1 cellular context compared by ENCODE assay signal in genomic region chr17:69042308-69042707, GRCh38.
TF ChIP-seq lines count a peak whose summit lies in the region.

No MANE protein-coding gene starts in this region.

TF ChIP-seq in HepG2, 621 proteins besides CTCF, POLR2A, EP300 and RAD21 (continued from another document and continues in another):
- TF ChIP-seq PAXIP1 (CRISPR knock-in tag; conservative IDR thresholded peaks at IDR 0.05): no peak
- no peak for TF ChIP-seq SP2 (CRISPR knock-in tag; IDR thresholded peaks at IDR 0.05)
- no peak for TF ChIP-seq BRD4 (CRISPR knock-in tag; IDR thresholded peaks at IDR 0.05)
- TF ChIP-seq, protein P1, sequence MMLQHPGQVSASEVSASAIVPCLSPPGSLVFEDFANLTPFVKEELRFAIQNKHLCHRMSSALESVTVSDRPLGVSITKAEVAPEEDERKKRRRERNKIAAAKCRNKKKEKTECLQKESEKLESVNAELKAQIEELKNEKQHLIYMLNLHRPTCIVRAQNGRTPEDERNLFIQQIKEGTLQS (CRISPR knock-in tag; IDR thresholded peaks at IDR 0.05): no peak
- TF ChIP-seq, protein P2, sequence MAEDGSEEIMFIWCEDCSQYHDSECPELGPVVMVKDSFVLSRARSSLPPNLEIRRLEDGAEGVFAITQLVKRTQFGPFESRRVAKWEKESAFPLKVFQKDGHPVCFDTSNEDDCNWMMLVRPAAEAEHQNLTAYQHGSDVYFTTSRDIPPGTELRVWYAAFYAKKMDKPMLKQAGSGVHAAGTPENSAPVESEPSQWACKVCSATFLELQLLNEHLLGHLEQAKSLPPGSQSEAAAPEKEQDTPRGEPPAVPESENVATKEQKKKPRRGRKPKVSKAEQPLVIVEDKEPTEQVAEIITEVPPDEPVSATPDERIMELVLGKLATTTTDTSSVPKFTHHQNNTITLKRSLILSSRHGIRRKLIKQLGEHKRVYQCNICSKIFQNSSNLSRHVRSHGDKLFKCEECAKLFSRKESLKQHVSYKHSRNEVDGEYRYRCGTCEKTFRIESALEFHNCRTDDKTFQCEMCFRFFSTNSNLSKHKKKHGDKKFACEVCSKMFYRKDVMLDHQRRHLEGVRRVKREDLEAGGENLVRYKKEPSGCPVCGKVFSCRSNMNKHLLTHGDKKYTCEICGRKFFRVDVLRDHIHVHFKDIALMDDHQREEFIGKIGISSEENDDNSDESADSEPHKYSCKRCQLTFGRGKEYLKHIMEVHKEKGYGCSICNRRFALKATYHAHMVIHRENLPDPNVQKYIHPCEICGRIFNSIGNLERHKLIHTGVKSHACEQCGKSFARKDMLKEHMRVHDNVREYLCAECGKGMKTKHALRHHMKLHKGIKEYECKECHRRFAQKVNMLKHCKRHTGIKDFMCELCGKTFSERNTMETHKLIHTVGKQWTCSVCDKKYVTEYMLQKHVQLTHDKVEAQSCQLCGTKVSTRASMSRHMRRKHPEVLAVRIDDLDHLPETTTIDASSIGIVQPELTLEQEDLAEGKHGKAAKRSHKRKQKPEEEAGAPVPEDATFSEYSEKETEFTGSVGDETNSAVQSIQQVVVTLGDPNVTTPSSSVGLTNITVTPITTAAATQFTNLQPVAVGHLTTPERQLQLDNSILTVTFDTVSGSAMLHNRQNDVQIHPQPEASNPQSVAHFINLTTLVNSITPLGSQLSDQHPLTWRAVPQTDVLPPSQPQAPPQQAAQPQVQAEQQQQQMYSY (CRISPR knock-in tag; IDR thresholded peaks at IDR 0.05): no peak
- TF ChIP-seq, protein P3, sequence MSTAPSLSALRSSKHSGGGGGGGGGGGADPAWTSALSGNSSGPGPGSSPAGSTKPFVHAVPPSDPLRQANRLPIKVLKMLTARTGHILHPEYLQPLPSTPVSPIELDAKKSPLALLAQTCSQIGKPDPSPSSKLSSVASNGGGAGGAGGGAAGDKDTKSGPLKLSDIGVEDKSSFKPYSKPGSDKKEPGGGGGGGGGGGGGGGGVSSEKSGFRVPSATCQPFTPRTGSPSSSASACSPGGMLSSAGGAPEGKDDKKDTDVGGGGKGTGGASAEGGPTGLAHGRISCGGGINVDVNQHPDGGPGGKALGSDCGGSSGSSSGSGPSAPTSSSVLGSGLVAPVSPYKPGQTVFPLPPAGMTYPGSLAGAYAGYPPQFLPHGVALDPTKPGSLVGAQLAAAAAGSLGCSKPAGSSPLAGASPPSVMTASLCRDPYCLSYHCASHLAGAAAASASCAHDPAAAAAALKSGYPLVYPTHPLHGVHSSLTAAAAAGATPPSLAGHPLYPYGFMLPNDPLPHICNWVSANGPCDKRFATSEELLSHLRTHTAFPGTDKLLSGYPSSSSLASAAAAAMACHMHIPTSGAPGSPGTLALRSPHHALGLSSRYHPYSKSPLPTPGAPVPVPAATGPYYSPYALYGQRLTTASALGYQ (CRISPR knock-in tag; IDR thresholded peaks at IDR 0.05): no peak
- peak; percentile 65; the same call in 1 of the 2 replicates for TF ChIP-seq SRF (IDR thresholded peaks at IDR 0.05; ENCODE audit: low read depth, low read length)
- no peak for TF ChIP-seq MXD3 (CRISPR knock-in tag; IDR thresholded peaks at IDR 0.05)
- no peak for TF ChIP-seq ZBED4 (CRISPR knock-in tag; IDR thresholded peaks at IDR 0.05; ENCODE audit: borderline replicate concordance)
- no peak for TF ChIP-seq SNAPC2 (CRISPR knock-in tag; IDR thresholded peaks at IDR 0.05)
- no peak for TF ChIP-seq ZMYM4 (CRISPR knock-in tag; IDR thresholded peaks at IDR 0.05)
- peak; percentile 84 for TF ChIP-seq NFE2L2 (IDR thresholded peaks at IDR 0.05; ENCODE audit: low read length)
- TF ChIP-seq ZNF652 (CRISPR knock-in tag; IDR thresholded peaks at IDR 0.05; ENCODE audit: borderline replicate concordance, low read depth): no peak
- TF ChIP-seq SOX6 (IDR thresholded peaks at IDR 0.05): no peak
- no peak for TF ChIP-seq SOX6 (CRISPR knock-in tag; IDR thresholded peaks at IDR 0.05)
- TF ChIP-seq HOMEZ (CRISPR knock-in tag; IDR thresholded peaks at IDR 0.05; ENCODE audit: low read depth): peak; percentile 88
- 0 out of 2 replicates have a peak, but pooled peaks have one; percentile 15 for TF ChIP-seq GATAD2A (CRISPR knock-in tag; IDR thresholded peaks at IDR 0.05)
- TF ChIP-seq FOSL1 (CRISPR knock-in tag; IDR thresholded peaks at IDR 0.05; ENCODE audit: borderline replicate concordance): 0 out of 2 replicates have a peak, but pooled peaks have one; percentile 49
- no peak for TF ChIP-seq RFX5 (IDR thresholded peaks at IDR 0.05; ENCODE audit: low read depth, low read length)
- TF ChIP-seq, protein P4, sequence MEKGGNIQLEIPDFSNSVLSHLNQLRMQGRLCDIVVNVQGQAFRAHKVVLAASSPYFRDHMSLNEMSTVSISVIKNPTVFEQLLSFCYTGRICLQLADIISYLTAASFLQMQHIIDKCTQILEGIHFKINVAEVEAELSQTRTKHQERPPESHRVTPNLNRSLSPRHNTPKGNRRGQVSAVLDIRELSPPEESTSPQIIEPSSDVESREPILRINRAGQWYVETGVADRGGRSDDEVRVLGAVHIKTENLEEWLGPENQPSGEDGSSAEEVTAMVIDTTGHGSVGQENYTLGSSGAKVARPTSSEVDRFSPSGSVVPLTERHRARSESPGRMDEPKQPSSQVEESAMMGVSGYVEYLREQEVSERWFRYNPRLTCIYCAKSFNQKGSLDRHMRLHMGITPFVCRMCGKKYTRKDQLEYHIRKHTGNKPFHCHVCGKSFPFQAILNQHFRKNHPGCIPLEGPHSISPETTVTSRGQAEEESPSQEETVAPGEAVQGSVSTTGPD (CRISPR knock-in tag; IDR thresholded peaks at IDR 0.05): no peak
- TF ChIP-seq POGZ (CRISPR knock-in tag; IDR thresholded peaks at IDR 0.05): peak; percentile 61
- TF ChIP-seq, protein P5, sequence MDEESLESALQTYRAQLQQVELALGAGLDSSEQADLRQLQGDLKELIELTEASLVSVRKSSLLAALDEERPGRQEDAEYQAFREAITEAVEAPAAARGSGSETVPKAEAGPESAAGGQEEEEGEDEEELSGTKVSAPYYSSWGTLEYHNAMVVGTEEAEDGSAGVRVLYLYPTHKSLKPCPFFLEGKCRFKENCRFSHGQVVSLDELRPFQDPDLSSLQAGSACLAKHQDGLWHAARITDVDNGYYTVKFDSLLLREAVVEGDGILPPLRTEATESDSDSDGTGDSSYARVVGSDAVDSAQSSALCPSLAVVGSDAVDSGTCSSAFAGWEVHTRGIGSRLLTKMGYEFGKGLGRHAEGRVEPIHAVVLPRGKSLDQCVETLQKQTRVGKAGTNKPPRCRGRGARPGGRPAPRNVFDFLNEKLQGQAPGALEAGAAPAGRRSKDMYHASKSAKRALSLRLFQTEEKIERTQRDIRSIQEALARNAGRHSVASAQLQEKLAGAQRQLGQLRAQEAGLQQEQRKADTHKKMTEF (CRISPR knock-in tag; IDR thresholded peaks at IDR 0.05): 0 out of 2 replicates have a peak, but pooled peaks have one; percentile 16
- no peak for TF ChIP-seq MEF2D (CRISPR knock-in tag; IDR thresholded peaks at IDR 0.05)
- peak; percentile 4; the same call in 1 of the 2 replicates for TF ChIP-seq ZNF644 (CRISPR knock-in tag; IDR thresholded peaks at IDR 0.05; ENCODE audit: low read depth)
- TF ChIP-seq, protein P6, sequence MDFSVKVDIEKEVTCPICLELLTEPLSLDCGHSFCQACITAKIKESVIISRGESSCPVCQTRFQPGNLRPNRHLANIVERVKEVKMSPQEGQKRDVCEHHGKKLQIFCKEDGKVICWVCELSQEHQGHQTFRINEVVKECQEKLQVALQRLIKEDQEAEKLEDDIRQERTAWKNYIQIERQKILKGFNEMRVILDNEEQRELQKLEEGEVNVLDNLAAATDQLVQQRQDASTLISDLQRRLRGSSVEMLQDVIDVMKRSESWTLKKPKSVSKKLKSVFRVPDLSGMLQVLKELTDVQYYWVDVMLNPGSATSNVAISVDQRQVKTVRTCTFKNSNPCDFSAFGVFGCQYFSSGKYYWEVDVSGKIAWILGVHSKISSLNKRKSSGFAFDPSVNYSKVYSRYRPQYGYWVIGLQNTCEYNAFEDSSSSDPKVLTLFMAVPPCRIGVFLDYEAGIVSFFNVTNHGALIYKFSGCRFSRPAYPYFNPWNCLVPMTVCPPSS (IDR thresholded peaks at IDR 0.05): no peak
- TF ChIP-seq ZNF672 (CRISPR knock-in tag; IDR thresholded peaks at IDR 0.05): no peak
- TF ChIP-seq NFE2 (CRISPR knock-in tag; IDR thresholded peaks at IDR 0.05): no peak
- no peak for TF ChIP-seq KLF11 (CRISPR knock-in tag; IDR thresholded peaks at IDR 0.05)
- TF ChIP-seq, protein P7, sequence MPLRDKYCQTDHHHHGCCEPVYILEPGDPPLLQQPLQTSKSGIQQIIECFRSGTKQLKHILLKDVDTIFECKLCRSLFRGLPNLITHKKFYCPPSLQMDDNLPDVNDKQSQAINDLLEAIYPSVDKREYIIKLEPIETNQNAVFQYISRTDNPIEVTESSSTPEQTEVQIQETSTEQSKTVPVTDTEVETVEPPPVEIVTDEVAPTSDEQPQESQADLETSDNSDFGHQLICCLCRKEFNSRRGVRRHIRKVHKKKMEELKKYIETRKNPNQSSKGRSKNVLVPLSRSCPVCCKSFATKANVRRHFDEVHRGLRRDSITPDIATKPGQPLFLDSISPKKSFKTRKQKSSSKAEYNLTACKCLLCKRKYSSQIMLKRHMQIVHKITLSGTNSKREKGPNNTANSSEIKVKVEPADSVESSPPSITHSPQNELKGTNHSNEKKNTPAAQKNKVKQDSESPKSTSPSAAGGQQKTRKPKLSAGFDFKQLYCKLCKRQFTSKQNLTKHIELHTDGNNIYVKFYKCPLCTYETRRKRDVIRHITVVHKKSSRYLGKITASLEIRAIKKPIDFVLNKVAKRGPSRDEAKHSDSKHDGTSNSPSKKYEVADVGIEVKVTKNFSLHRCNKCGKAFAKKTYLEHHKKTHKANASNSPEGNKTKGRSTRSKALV (CRISPR knock-in tag; IDR thresholded peaks at IDR 0.05): no peak
- peak; percentile 53; the same call in 1 of the 2 replicates for TF ChIP-seq MAFF (IDR thresholded peaks at IDR 0.05; ENCODE audit: low read depth, low read length)
- TF ChIP-seq MED1 (CRISPR knock-in tag; IDR thresholded peaks at IDR 0.05): peak; percentile 35; the same call in 1 of the 2 replicates
- TF ChIP-seq KDM4B (CRISPR knock-in tag; IDR thresholded peaks at IDR 0.05): no peak
- no peak for TF ChIP-seq SNAI1 (CRISPR knock-in tag; IDR thresholded peaks at IDR 0.05; ENCODE audit: borderline replicate concordance)
- TF ChIP-seq TOPORS (CRISPR knock-in tag; IDR thresholded peaks at IDR 0.05): no peak
- no peak for TF ChIP-seq RBAK (CRISPR knock-in tag; IDR thresholded peaks at IDR 0.05)
- TF ChIP-seq MAFK (conservative IDR thresholded peaks at IDR 0.05 in 1 of 2, IDR thresholded peaks at IDR 0.05 in 1 of 2; ENCODE audit: low read length in 2 of 2): peak; percentile 67 to 70
- TF ChIP-seq ZNF44 (CRISPR knock-in tag; IDR thresholded peaks at IDR 0.05): no peak
- TF ChIP-seq HOXA7 (CRISPR knock-in tag; IDR thresholded peaks at IDR 0.05): no peak
- peak; percentile 64 for TF ChIP-seq FOSL2 (CRISPR knock-in tag; IDR thresholded peaks at IDR 0.05)
